ENCODE assay signal across 19 cellular contexts in the genomic region with DNA sequence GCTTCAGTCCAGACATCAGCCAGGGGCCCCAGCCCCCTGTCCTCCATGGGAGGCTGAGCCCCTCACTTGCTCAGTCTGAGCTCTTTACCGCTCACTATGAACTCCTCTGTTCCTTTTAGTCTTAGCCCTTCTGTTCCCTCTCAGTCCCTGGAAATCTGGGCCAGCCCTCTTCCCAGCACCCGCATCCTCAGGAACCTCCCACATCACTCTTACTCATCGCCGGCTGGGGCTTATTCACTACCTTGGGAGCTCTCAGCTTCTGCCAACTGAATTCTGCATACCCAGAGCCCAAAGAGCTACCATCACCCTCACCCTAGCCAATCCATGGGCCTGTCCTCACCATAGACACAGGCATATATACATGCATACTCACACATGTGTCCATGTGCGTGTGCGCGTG. TPM values are rescaled to one million over a fixed set of nuclear protein-coding genes. Genes with fewer than 3 reads are reported as not detected.
DNase-seq lines count a peak whose midpoint lies in the region; ATAC-seq and TF ChIP-seq lines count a peak whose summit lies in the region.
"Had no signal": no experiment of that assay in that cellular context is flagged by ENCODE, and none has a peak within 500 bp of the region (broad histone marks: within the 10 kb centered on the region; RNA-seq: fewer than 3 reads in every experiment).

No MANE protein-coding gene starts in this region.

- no peaks in the 10 kb centered on the region for H3K36me3 Mint-ChIP-seq in stimulated activated naive B cell treated with anti-CD40 and anti-IgM and Interleukin-4, amounts not matched to agents 10 μg/mL and 1 μg/mL and 100 μg/mL, for 72 hours
- no peaks in the 10 kb centered on the region for H3K36me3 Mint-ChIP-seq in activated CD4-positive, alpha-beta T cell treated with anti-CD3 and anti-CD28 coated beads for 36 hours (ENCODE audit: low read depth)

- peak; percentile 84 for ATAC-seq in SK-N-SH treated with all-trans-retinoic acid at 6 μM for 48 hours
- no peak for ATAC-seq in stimulated activated naive B cell treated with anti-CD40 and anti-IgM and Interleukin-4, amounts not matched to agents 10 μg/mL and 1 μg/mL and 100 μg/mL, for 72 hours (replicated peaks)
- no peak for ATAC-seq in activated CD4-positive, alpha-beta T cell treated with anti-CD3 and anti-CD28 coated beads for 36 hours

- H3K4me3 Mint-ChIP-seq in stimulated activated naive B cell treated with anti-CD40 and anti-IgM and Interleukin-4, amounts not matched to agents 10 μg/mL and 1 μg/mL and 100 μg/mL, for 72 hours: no peak overlapping the region
- no peak overlapping the region for H3K4me3 Mint-ChIP-seq in activated CD4-positive, alpha-beta T cell treated with anti-CD3 and anti-CD28 coated beads for 36 hours
- H3K4me3 Mint-ChIP-seq: CD4-positive, alpha-beta T cell; IgD-negative memory B cell; naive B cell; stimulated activated naive CD8-positive, alpha-beta T cell treated with anti-CD3 and anti-CD28 coated beads, Interleukin-15, Interleukin-2, amounts not matched to agents 100 ng/mL and 50 ng/mL, for 24 hours had no signal

- peak; percentile 15 for DNase-seq in GOT3 (lab: John Stamatoyannopoulos, UW)
- peak; percentile 71 for DNase-seq in fibroblast of peridontal ligament (ENCODE audit: extremely low read depth)
- peak; percentile 47 for DNase-seq in renal cortical epithelial cell (ENCODE audit: low read depth)
- DNase-seq in stimulated activated naive B cell treated with anti-CD40 and anti-IgM and Interleukin-4, amounts not matched to agents 10 μg/mL and 1 μg/mL and 100 μg/mL, for 72 hours: no peak
- no peak for DNase-seq in activated CD8-positive, alpha-beta memory T cell treated with anti-CD3 and anti-CD28 coated beads, Interleukin-2, amount 50 U/mL, for 4 hours
- no peak for DNase-seq in HEK293T (ENCODE audit: extremely low spot score)
- DNase-seq in activated CD4-positive, alpha-beta T cell treated with anti-CD3 and anti-CD28 coated beads for 36 hours: no peak
- DNase-seq: activated naive CD4-positive, alpha-beta T cell treated with anti-CD3 and anti-CD28 coated beads, Interleukin-2, amount 50 U/mL, for 16 hours; CD4-positive, alpha-beta T cell; GF-D8; naive B cell; NCI-H1417 treated with DMSO at 0.1 percent for 48 hours; NCI-H69 had no signal

- no peak overlapping the region for H3K27ac Mint-ChIP-seq in stimulated activated naive B cell treated with anti-CD40 and anti-IgM and Interleukin-4, amounts not matched to agents 10 μg/mL and 1 μg/mL and 100 μg/mL, for 72 hours
- H3K27ac Mint-ChIP-seq in activated CD4-positive, alpha-beta T cell treated with anti-CD3 and anti-CD28 coated beads for 36 hours: no peak overlapping the region
- H3K27ac Mint-ChIP-seq: CD4-positive, alpha-beta T cell; IgD-negative memory B cell; stimulated activated naive CD8-positive, alpha-beta T cell treated with anti-CD3 and anti-CD28 coated beads, Interleukin-15, Interleukin-2, amounts not matched to agents 100 ng/mL and 50 ng/mL, for 24 hours had no signal

- CTCF ChIA-PET in HEK293T (lab: Yijun Ruan, JAX): interaction anchor here (0.7 to 2.5 kb wide), 3 partner anchors 10 to 94 kb away, joined by 3 to 10 read pairs (median 8); no protein-coding TSS in a partner anchor
- CTCF ChIA-PET in activated CD4-positive, alpha-beta T cell treated with anti-CD3 and anti-CD28 coated beads for 36 hours (lab: Charles Lee): interaction anchor here (0.6 to 1.7 kb wide), 5 partner anchors 9 to 192 kb away, joined by 3 to 8 read pairs (median 4); no protein-coding TSS in a partner anchor

- H3K27me3 Mint-ChIP-seq in stimulated activated naive B cell treated with anti-CD40 and anti-IgM and Interleukin-4, amounts not matched to agents 10 μg/mL and 1 μg/mL and 100 μg/mL, for 72 hours: peaks cover 59 to 71% of the 10 kb centered on the region in 2 donors
- peaks cover 23% of the 10 kb centered on the region for H3K27me3 Mint-ChIP-seq in activated CD4-positive, alpha-beta T cell treated with anti-CD3 and anti-CD28 coated beads for 36 hours

- intact Hi-C loops in activated CD4-positive, alpha-beta T cell treated with anti-CD3 and anti-CD28 coated beads for 36 hours (cut with DNase I, micrococcal nuclease): no loop called here

- peaks cover 7 to 8% of the 10 kb centered on the region in 2 donors for H3K9me3 Mint-ChIP-seq in stimulated activated naive B cell treated with anti-CD40 and anti-IgM and Interleukin-4, amounts not matched to agents 10 μg/mL and 1 μg/mL and 100 μg/mL, for 72 hours
- no peaks in the 10 kb centered on the region for H3K9me3 Mint-ChIP-seq in activated CD4-positive, alpha-beta T cell treated with anti-CD3 and anti-CD28 coated beads for 36 hours (ENCODE audit: low read depth)
- H3K9me3 Mint-ChIP-seq: CD4-positive, alpha-beta T cell; stimulated activated naive CD8-positive, alpha-beta T cell treated with anti-CD3 and anti-CD28 coated beads, Interleukin-15, Interleukin-2, amounts not matched to agents 100 ng/mL and 50 ng/mL, for 24 hours had no signal

- peaks cover 0 to 4% of the 10 kb centered on the region in 2 donors for H3K4me1 Mint-ChIP-seq in stimulated activated naive B cell treated with anti-CD40 and anti-IgM and Interleukin-4, amounts not matched to agents 10 μg/mL and 1 μg/mL and 100 μg/mL, for 72 hours
- H3K4me1 Mint-ChIP-seq in activated CD4-positive, alpha-beta T cell treated with anti-CD3 and anti-CD28 coated beads for 36 hours: peaks cover 2% of the 10 kb centered on the region

- POLR2A ChIA-PET in HEK293T (lab: Yijun Ruan, JAX): no interaction called here
- POLR2A ChIA-PET in activated CD4-positive, alpha-beta T cell treated with anti-CD3 and anti-CD28 coated beads for 36 hours (lab: Charles Lee): no interaction called here

TF ChIP-seq in SK-N-SH treated with all-trans-retinoic acid at 6 μM for 48 hours, 23 proteins besides CTCF, POLR2A, EP300 and RAD21 (continues in another document):
- TF ChIP-seq ZNF565 (CRISPR knock-in tag; conservative IDR thresholded peaks at IDR 0.05; ENCODE audit: low read depth): no peak
- no peak for TF ChIP-seq ARNTL (CRISPR knock-in tag; IDR thresholded peaks at IDR 0.05; ENCODE audit: borderline replicate concordance, low read depth)
- no peak for TF ChIP-seq CSDC2 (CRISPR knock-in tag; IDR thresholded peaks at IDR 0.05)
- TF ChIP-seq ZC3H10 (CRISPR knock-in tag; IDR thresholded peaks at IDR 0.05): no peak
- no peak for TF ChIP-seq ZNF70 (CRISPR knock-in tag; IDR thresholded peaks at IDR 0.05)
- TF ChIP-seq, protein P1, sequence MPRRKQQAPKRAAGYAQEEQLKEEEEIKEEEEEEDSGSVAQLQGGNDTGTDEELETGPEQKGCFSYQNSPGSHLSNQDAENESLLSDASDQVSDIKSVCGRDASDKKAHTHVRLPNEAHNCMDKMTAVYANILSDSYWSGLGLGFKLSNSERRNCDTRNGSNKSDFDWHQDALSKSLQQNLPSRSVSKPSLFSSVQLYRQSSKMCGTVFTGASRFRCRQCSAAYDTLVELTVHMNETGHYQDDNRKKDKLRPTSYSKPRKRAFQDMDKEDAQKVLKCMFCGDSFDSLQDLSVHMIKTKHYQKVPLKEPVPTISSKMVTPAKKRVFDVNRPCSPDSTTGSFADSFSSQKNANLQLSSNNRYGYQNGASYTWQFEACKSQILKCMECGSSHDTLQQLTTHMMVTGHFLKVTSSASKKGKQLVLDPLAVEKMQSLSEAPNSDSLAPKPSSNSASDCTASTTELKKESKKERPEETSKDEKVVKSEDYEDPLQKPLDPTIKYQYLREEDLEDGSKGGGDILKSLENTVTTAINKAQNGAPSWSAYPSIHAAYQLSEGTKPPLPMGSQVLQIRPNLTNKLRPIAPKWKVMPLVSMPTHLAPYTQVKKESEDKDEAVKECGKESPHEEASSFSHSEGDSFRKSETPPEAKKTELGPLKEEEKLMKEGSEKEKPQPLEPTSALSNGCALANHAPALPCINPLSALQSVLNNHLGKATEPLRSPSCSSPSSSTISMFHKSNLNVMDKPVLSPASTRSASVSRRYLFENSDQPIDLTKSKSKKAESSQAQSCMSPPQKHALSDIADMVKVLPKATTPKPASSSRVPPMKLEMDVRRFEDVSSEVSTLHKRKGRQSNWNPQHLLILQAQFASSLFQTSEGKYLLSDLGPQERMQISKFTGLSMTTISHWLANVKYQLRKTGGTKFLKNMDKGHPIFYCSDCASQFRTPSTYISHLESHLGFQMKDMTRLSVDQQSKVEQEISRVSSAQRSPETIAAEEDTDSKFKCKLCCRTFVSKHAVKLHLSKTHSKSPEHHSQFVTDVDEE (CRISPR knock-in tag; IDR thresholded peaks at IDR 0.05): no peak

TF ChIP-seq in HEK293T, 16 proteins besides CTCF, POLR2A, EP300 and RAD21:
- TF ChIP-seq TARDBP (IDR thresholded peaks at IDR 0.05) (no peak), SP1 (IDR thresholded peaks at IDR 0.05) (no peak), NFRKB (IDR thresholded peaks at IDR 0.05) (no peak), FOXK2 (IDR thresholded peaks at IDR 0.05) (no peak), PKNOX1 (IDR thresholded peaks at IDR 0.05) (no peak), FOXA1 (IDR thresholded peaks at IDR 0.05) (no peak), BHLHE40 (IDR thresholded peaks at IDR 0.05; ENCODE audit: borderline replicate concordance) (no peak), ELF4 (IDR thresholded peaks at IDR 0.05) (no peak), ARNT (IDR thresholded peaks at IDR 0.05) (no peak), FOXM1 (IDR thresholded peaks at IDR 0.05; ENCODE audit: borderline replicate concordance) (no peak), ZNF384 (IDR thresholded peaks at IDR 0.05) (no peak), HDGF (IDR thresholded peaks at IDR 0.05; ENCODE audit: borderline replicate concordance) (no peak), SUZ12 (IDR thresholded peaks at IDR 0.05) (no peak), LEF1 (IDR thresholded peaks at IDR 0.05; ENCODE audit: borderline replicate concordance) (no peak), CTBP1 (IDR thresholded peaks at IDR 0.05; ENCODE audit: borderline replicate concordance) (no peak)

RNA-seq across cellular contexts. Expression of gene KNCN, which starts 11.5 kb away (rescaled TPM):
- not detected in 2 replicates for total RNA-seq in renal cortical epithelial cell
- total RNA-seq in activated CD4-positive, alpha-beta T cell treated with anti-CD3 and anti-CD28 coated beads for 36 hours: not detected
- total RNA-seq: activated CD8-positive, alpha-beta memory T cell treated with anti-CD3 and anti-CD28 coated beads for 36 hours; CD4-positive, alpha-beta T cell; chondrocyte; right atrium auricular region had no signal

RNA-seq across cellular contexts. Expression of gene DMBX1, which starts 50.3 kb away (rescaled TPM):
- not detected in 2 replicates for total RNA-seq in renal cortical epithelial cell
- total RNA-seq in activated CD4-positive, alpha-beta T cell treated with anti-CD3 and anti-CD28 coated beads for 36 hours: under 1 TPM in 1 of 2 experiments, not detected in 1; 0.05 TPM
- total RNA-seq: activated CD8-positive, alpha-beta memory T cell treated with anti-CD3 and anti-CD28 coated beads for 36 hours; CD4-positive, alpha-beta T cell; chondrocyte; right atrium auricular region had no signal

Comparison
In these comparisons a context has a peak if more than half of its experiments do, and no peak if none do; other contexts are left out.
1. DNase-seq: peak in GOT3 (single experiment), fibroblast of peridontal ligament (single experiment) and renal cortical epithelial cell (single experiment); none in stimulated activated naive B cell treated with anti-CD40 and anti-IgM and Interleukin-4, amounts not matched to agents 10 μg/mL and 1 μg/mL and 100 μg/mL, for 72 hours (single experiment), activated CD8-positive, alpha-beta memory T cell treated with anti-CD3 and anti-CD28 coated beads, Interleukin-2, amount 50 U/mL, for 4 hours (single experiment), HEK293T (single experiment) and activated CD4-positive, alpha-beta T cell treated with anti-CD3 and anti-CD28 coated beads for 36 hours (single experiment).